Comparison of ENCODE assay signal across 20 cellular contexts in the genomic region with DNA sequence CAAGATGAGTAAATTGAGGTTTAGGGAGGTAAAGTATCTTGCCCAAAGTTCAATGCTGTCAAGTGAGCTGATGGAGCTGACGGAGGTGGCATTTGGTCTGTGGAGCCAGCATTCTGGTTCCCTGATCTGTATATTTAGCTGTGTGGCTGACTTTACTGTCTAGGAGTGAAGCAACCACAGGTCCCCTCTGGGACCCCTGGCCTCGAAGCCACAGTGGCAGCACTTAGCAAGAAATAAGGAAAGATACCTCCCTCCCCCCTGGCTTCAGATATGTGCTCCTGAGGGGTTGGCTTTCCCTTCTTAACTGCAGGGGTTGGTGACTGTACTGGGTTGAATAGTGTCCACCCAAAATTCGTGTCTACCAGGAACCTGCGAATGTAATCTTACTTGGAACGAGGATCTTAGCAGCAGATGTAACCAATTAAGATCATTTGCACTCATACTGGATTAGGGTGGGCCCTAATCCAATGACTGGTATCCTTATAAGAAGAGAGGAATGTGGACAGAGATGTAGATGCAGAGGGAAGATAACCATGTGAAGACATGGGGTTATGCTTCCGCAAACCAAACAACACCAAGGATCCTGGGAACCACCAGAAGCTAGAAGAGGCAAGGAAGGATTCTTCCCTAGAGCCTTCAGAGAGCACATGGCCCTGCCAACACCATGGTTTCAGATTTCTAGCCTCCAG. TPM values are rescaled to one million over a fixed set of nuclear protein-coding genes. Genes with fewer than 3 reads are reported as not detected.
DNase-seq lines count a peak whose midpoint lies in the region; ATAC-seq and TF ChIP-seq lines count a peak whose summit lies in the region.
"Had no signal": no experiment of that assay in that cellular context is flagged by ENCODE, and none has a peak within 500 bp of the region (broad histone marks: within the 10 kb centered on the region; RNA-seq: fewer than 3 reads in every experiment).

No MANE protein-coding gene starts in this region.

- no peaks in the 10 kb centered on the region for H3K9me2 ChIP-seq in Loucy (replicated peaks; ENCODE audit: low read depth, low read length)

- POLR2A ChIA-PET in CD4-positive, alpha-beta memory T cell (lab: Charles Lee; ENCODE audit: partially characterized antibody) = interaction anchor here (1.3 kb wide), 1 partner anchor 23 kb away, joined by 4 read pairs; no protein-coding TSS in a partner anchor

- peak overlapping the region; percentile 98 for H3K4me2 ChIP-seq in Loucy (ENCODE audit: low read depth, low read length, poor library complexity, severe bottlenecking)

- H3K4me1 Mint-ChIP-seq in CD4-positive, alpha-beta memory T cell = peaks cover 18 to 36% (median 24%) of the 10 kb centered on the region in 4 donors
- peaks cover 18% of the 10 kb centered on the region for H3K4me1 Mint-ChIP-seq in endodermal cell
- peaks cover 24 to 32% of the 10 kb centered on the region in 2 donors for H3K4me1 Mint-ChIP-seq in natural killer cell treated with Interleukin-12 subunit alpha and Interleukin-12 subunit beta and Interleukin-15 and Interleukin-18, amount 100 ng/mL, for 72 hours (ENCODE audit: low read depth in 2 of 2)

- TF ChIP-seq CTCF in Loucy (conservative IDR thresholded peaks at IDR 0.05; ENCODE audit: low read length) (no peak), endodermal cell (conservative IDR thresholded peaks at IDR 0.05) (no peak)

- no peak overlapping the region for H3K4me3 ChIP-seq in CD4-positive, alpha-beta memory T cell (ENCODE audit: low read length in 2 of 2)
- H3K4me3 ChIP-seq in Loucy (ENCODE audit: low read length, poor library complexity, severe bottlenecking) (no peak overlapping the region), endodermal cell (ENCODE audit: low read length) (no peak overlapping the region)
- H3K4me3 ChIP-seq: right atrium auricular region, upper lobe of left lung had no signal

- H3K4me3 Mint-ChIP-seq in CD4-positive, alpha-beta memory T cell = peak overlapping the region in 5 of 8 donors; percentile 6 to 61 (median 40)
- H3K4me3 Mint-ChIP-seq in endodermal cell = no peak overlapping the region
- H3K4me3 Mint-ChIP-seq in natural killer cell treated with Interleukin-12 subunit alpha and Interleukin-12 subunit beta and Interleukin-15 and Interleukin-18, amount 100 ng/mL, for 72 hours = peak overlapping the region; percentile 60
- H3K4me3 Mint-ChIP-seq: activated B cell treated with CpG ODN at 0.5 μM for 24 hours had no signal

- intact Hi-C loops in CD4-positive, alpha-beta memory T cell (cut with micrococcal nuclease) = loop anchor here (5.0 kb wide), 1 partner anchor 1667 kb away; a partner anchor contains a TSS

- CTCF ChIA-PET in CD4-positive, alpha-beta memory T cell (lab: Charles Lee; ENCODE audit: partially characterized antibody) = interaction anchor here (0.6 to 2.8 kb wide), 9 partner anchors 22 to 76 kb away, joined by 3 to 12 read pairs (median 7); no protein-coding TSS in a partner anchor

- H3K27me3 ChIP-seq in CD4-positive, alpha-beta memory T cell (ENCODE audit: insufficient read depth, low read length) = no peaks in the 10 kb centered on the region
- H3K27me3 ChIP-seq in Loucy (ENCODE audit: insufficient read depth, low read length, poor library complexity, severe bottlenecking) (peaks cover 5% of the 10 kb centered on the region), endodermal cell (ENCODE audit: control insufficient read depth, insufficient read depth, low read length, poor library complexity, severe bottlenecking) (peaks cover 40% of the 10 kb centered on the region)
- H3K27me3 ChIP-seq: right atrium auricular region, upper lobe of left lung had no signal

- peak overlapping the region; percentile 21; the same call in 1 of the 2 replicates for H2AFZ ChIP-seq in Loucy (ENCODE audit: low read length)

- no peak for TF ChIP-seq POLR2A in erythroblast (IDR thresholded peaks at IDR 0.05; ENCODE audit: low read length)

- peaks cover 3 to 6% of the 10 kb centered on the region in 2 donors for H3K36me3 Mint-ChIP-seq in CD4-positive, alpha-beta memory T cell
- no peaks in the 10 kb centered on the region for H3K36me3 Mint-ChIP-seq in endodermal cell (ENCODE audit: low read depth)
- peaks cover 10% of the 10 kb centered on the region for H3K36me3 Mint-ChIP-seq in natural killer cell treated with Interleukin-12 subunit alpha and Interleukin-12 subunit beta and Interleukin-15 and Interleukin-18, amount 100 ng/mL, for 72 hours

- peaks cover under 1 to 11% (median 5%) of the 10 kb centered on the region in 8 donors for H3K9me3 Mint-ChIP-seq in CD4-positive, alpha-beta memory T cell
- H3K9me3 Mint-ChIP-seq in endodermal cell = peaks cover 8% of the 10 kb centered on the region
- peaks cover 1% of the 10 kb centered on the region for H3K9me3 Mint-ChIP-seq in natural killer cell treated with Interleukin-12 subunit alpha and Interleukin-12 subunit beta and Interleukin-15 and Interleukin-18, amount 100 ng/mL, for 72 hours

- DNase-seq in CD4-positive, alpha-beta memory T cell = no peak
- DNase-seq in endodermal cell = peak; percentile 31
- no peak for DNase-seq in natural killer cell treated with Interleukin-12 subunit alpha and Interleukin-12 subunit beta and Interleukin-15 and Interleukin-18, amount 100 ng/mL, for 72 hours (ENCODE audit: low spot score)
- DNase-seq in G401 (ENCODE audit: low spot score) = no peak
- DNase-seq in erythroblast (lab: John Stamatoyannopoulos, UW) = no peak
- DNase-seq: activated B cell treated with CpG ODN at 0.5 μM for 24 hours; cortex of kidney; mesenchymal stem cell; NCI-H1436; NCI-H446 treated with DMSO at 0.1 percent for 48 hours; Right ventricle myocardium superior; stimulated activated CD4-positive, alpha-beta T cell treated with anti-CD3 and anti-CD28 coated beads, Interleukin-15, amount 100 ng/mL, for 24 hours; stimulated activated naive CD4-positive, alpha-beta T cell treated with Interleukin-2 at 50 U/mL for 16 hours; upper lobe of left lung had no signal

- no peaks in the 10 kb centered on the region for H3F3A ChIP-seq in Loucy (ENCODE audit: low read depth)

- no peaks in the 10 kb centered on the region for H3K9me3 ChIP-seq in CD4-positive, alpha-beta memory T cell (ENCODE audit: control insufficient read depth in 1 of 2, low read length in 2 of 2)
- H3K9me3 ChIP-seq in Loucy (ENCODE audit: insufficient read depth, low read depth, low read length) (peaks cover 8% of the 10 kb centered on the region), endodermal cell (ENCODE audit: control insufficient read depth, low read length) (peaks cover 10% of the 10 kb centered on the region)
- H3K9me3 ChIP-seq: neutrophil had no signal

- peaks cover 4% of the 10 kb centered on the region for H4K20me1 ChIP-seq in Loucy (ENCODE audit: insufficient read depth, low read length, poor library complexity, severe bottlenecking)

- peaks cover 32% of the 10 kb centered on the region for H3K79me2 ChIP-seq in Loucy (ENCODE audit: insufficient read depth, low read length)

- peak overlapping the region in 1 of 7 donors; percentile 19 for H3K27ac Mint-ChIP-seq in CD4-positive, alpha-beta memory T cell
- H3K27ac Mint-ChIP-seq in endodermal cell = no peak overlapping the region
- peak overlapping the region in 1 of 2 donors; percentile 13 for H3K27ac Mint-ChIP-seq in natural killer cell treated with Interleukin-12 subunit alpha and Interleukin-12 subunit beta and Interleukin-15 and Interleukin-18, amount 100 ng/mL, for 72 hours
- H3K27ac Mint-ChIP-seq: activated B cell treated with CpG ODN at 0.5 μM for 24 hours had no signal

- 73 to 90% methylated on average over 4 to 6 of the region's 6 CpGs for WGBS in endodermal cell (ENCODE audit: insufficient coverage in 1 of 2, insufficient read length in 1 of 2), 2 experiments

- ATAC-seq in natural killer cell treated with Interleukin-12 subunit alpha and Interleukin-12 subunit beta and Interleukin-15 and Interleukin-18, amount 100 ng/mL, for 72 hours = no peak
- no peak for ATAC-seq in GM19328 (IDR thresholded peaks at IDR 0.05; ENCODE audit: unreplicated experiment)
- ATAC-seq in GM21381 (IDR thresholded peaks at IDR 0.05; ENCODE audit: unreplicated experiment) = no peak

- H3K27me3 Mint-ChIP-seq in CD4-positive, alpha-beta memory T cell = peaks cover under 1 to 3% of the 10 kb centered on the region in 2 donors
- peaks cover 54% of the 10 kb centered on the region for H3K27me3 Mint-ChIP-seq in endodermal cell (ENCODE audit: insufficient read depth)
- peaks cover 11 to 21% of the 10 kb centered on the region in 2 donors for H3K27me3 Mint-ChIP-seq in natural killer cell treated with Interleukin-12 subunit alpha and Interleukin-12 subunit beta and Interleukin-15 and Interleukin-18, amount 100 ng/mL, for 72 hours

- peaks cover 30% of the 10 kb centered on the region for H3K4me1 ChIP-seq in CD4-positive, alpha-beta memory T cell (ENCODE audit: insufficient read depth, low read length)
- peaks cover 39% of the 10 kb centered on the region for H3K4me1 ChIP-seq in Loucy (ENCODE audit: insufficient read depth, low read length, poor library complexity, severe bottlenecking)
- H3K4me1 ChIP-seq in endodermal cell (ENCODE audit: control insufficient read depth, insufficient read depth, low read length) = no peaks in the 10 kb centered on the region

- no peak overlapping the region for H3K27ac ChIP-seq in CD4-positive, alpha-beta memory T cell (ENCODE audit: low read depth, low read length)
- no peak overlapping the region for H3K27ac ChIP-seq in endodermal cell (ENCODE audit: low read depth, low read length)
- H3K27ac ChIP-seq: neutrophil, right atrium auricular region, upper lobe of left lung had no signal

- no peak overlapping the region for H3K9ac ChIP-seq in Loucy (ENCODE audit: low read depth, low read length, poor library complexity, severe bottlenecking)
- H3K9ac ChIP-seq in endodermal cell (ENCODE audit: extremely low read depth, low read length, poor library complexity, severe bottlenecking) = no peak overlapping the region

- no peaks in the 10 kb centered on the region for H3K36me3 ChIP-seq in CD4-positive, alpha-beta memory T cell (ENCODE audit: insufficient read depth, low read length)
- H3K36me3 ChIP-seq in Loucy (ENCODE audit: insufficient read depth, low read length) (no peaks in the 10 kb centered on the region), endodermal cell (ENCODE audit: control insufficient read depth, insufficient read depth, low read length) (no peaks in the 10 kb centered on the region)
- H3K36me3 ChIP-seq: neutrophil, right atrium auricular region, upper lobe of left lung had no signal

- in situ Hi-C loops in G401 (cut with HindIII; ENCODE audit: low sequenced_read_pairs) = no loop called here

RNA-seq across cellular contexts. Expression of a gene that starts 2.0 kb away (rescaled TPM):
- 10 to 100 TPM; 10.8 to 12.6 TPM for total RNA-seq in CD4-positive, alpha-beta memory T cell
- polyA plus RNA-seq in CD4-positive, alpha-beta memory T cell = 1 to 10 TPM in 1 of 2 donors, under 1 TPM in 1; 0.42 to 2.5 TPM
- total RNA-seq in endodermal cell = 10 to 100 TPM; 48.6 to 59.3 TPM
- 33.5 TPM for polyA plus RNA-seq in endodermal cell (2013, experiment 1 of 2)
- 28.8 TPM for polyA plus RNA-seq in endodermal cell (2013, experiment 2 of 2)
- 10 to 100 TPM; 16.6 to 17.5 TPM for total RNA-seq in natural killer cell treated with Interleukin-12 subunit alpha and Interleukin-12 subunit beta and Interleukin-15 and Interleukin-18, amount 100 ng/mL, for 72 hours
- total RNA-seq in G401 (2014; rRNA removed; shearing (Covaris generic)) = 1.6 and 3.0 TPM in 2 replicates

RNA-seq across cellular contexts. Expression of a gene that starts 42.2 kb away (rescaled TPM):
- total RNA-seq in CD4-positive, alpha-beta memory T cell = under 1 TPM; 0.15 to 0.83 TPM
- not detected for polyA plus RNA-seq in CD4-positive, alpha-beta memory T cell
- total RNA-seq in endodermal cell = under 1 TPM; 0.42 to 0.64 TPM
- 1.00 TPM for polyA plus RNA-seq in endodermal cell (2013, experiment 1 of 2)
- polyA plus RNA-seq in endodermal cell (2013, experiment 2 of 2) = 1.4 TPM
- not detected for total RNA-seq in natural killer cell treated with Interleukin-12 subunit alpha and Interleukin-12 subunit beta and Interleukin-15 and Interleukin-18, amount 100 ng/mL, for 72 hours
- 1.8 and 2.9 TPM in 2 replicates for total RNA-seq in G401 (2014; rRNA removed; shearing (Covaris generic))
- total RNA-seq: activated B cell treated with CpG ODN at 0.5 μM for 24 hours; T-helper 2 cell treated with Interferon-gamma antibody and Interleukin-4, amounts not matched to agents 100 ng/mL and 5 ng/mL, for 36 hours had no signal

RNA-seq across cellular contexts. Expression of a gene that starts 57.3 kb away (rescaled TPM):
- 10 to 100 TPM; 30.5 to 31.7 TPM for total RNA-seq in CD4-positive, alpha-beta memory T cell
- polyA plus RNA-seq in CD4-positive, alpha-beta memory T cell = 1 to 10 TPM; 1.2 to 5.3 TPM
- total RNA-seq in endodermal cell = 1 to 10 TPM; 4.4 to 9.1 TPM
- polyA plus RNA-seq in endodermal cell (2013, experiment 1 of 2) = 16.3 TPM
- 13.2 TPM for polyA plus RNA-seq in endodermal cell (2013, experiment 2 of 2)
- 1 to 10 TPM; 5.4 to 5.6 TPM for total RNA-seq in natural killer cell treated with Interleukin-12 subunit alpha and Interleukin-12 subunit beta and Interleukin-15 and Interleukin-18, amount 100 ng/mL, for 72 hours
- 33.3 and 78.2 TPM in 2 replicates for total RNA-seq in G401 (2014; rRNA removed; shearing (Covaris generic))
